Comparison of ENCODE assay signal across 9 cellular contexts in genomic region chr21:35508389-35508888, GRCh38.
DNase-seq lines count a peak whose midpoint lies in the region; ATAC-seq, FAIRE-seq and TF ChIP-seq lines count a peak whose summit lies in the region.
"Had no signal": no experiment of that assay in that cellular context is flagged by ENCODE, and none has a peak within 500 bp of the region (broad histone marks: within the 10 kb centered on the region; RNA-seq: fewer than 3 reads in every experiment).

No MANE protein-coding gene starts in this region.

- DNase-seq in CD14-positive monocyte (ENCODE audit: low spot score) (peak; percentile 87), KG1 (lab: John Stamatoyannopoulos, UW) (peak; percentile 72), kidney tubule cell (ENCODE audit: low spot score) (peak; percentile 20), urothelium cell line (ENCODE audit: low spot score) (peak; percentile 9)
- no peak for DNase-seq in stimulated activated CD4-positive, alpha-beta T cell treated with anti-CD3 and anti-CD28 coated beads, Interleukin-4, amount 100 ng/mL, for 4 hours

- FAIRE-seq in urothelium cell line (lab: Jason Lieb, UNC): no peak

- ATAC-seq in activated T-helper 17 cell treated with anti-CD3 and anti-CD28 coated beads, Interleukin-2, amount 50 U/mL, for 72 hours (replicated peaks): peak; percentile 18
- ATAC-seq in HG03108 (IDR thresholded peaks at IDR 0.05; ENCODE audit: unreplicated experiment): no peak
- no peak for ATAC-seq in GM19324 (IDR thresholded peaks at IDR 0.05; ENCODE audit: low FRiP score, unreplicated experiment)

- intact Hi-C loops in CD14-positive monocyte (cut with micrococcal nuclease): loop anchor here in 1 of 2 donors (5.0 kb wide), 1 partner anchor 621 kb away; no protein-coding TSS in a partner anchor

- H3K36me3 Mint-ChIP-seq in CD14-positive monocyte: no peaks in the 10 kb centered on the region
- no peaks in the 10 kb centered on the region for H3K36me3 Mint-ChIP-seq in activated T-helper 17 cell treated with anti-CD3 and anti-CD28 coated beads, Interleukin-2, amount 50 U/mL, for 72 hours (ENCODE audit: low read depth)
- H3K36me3 Mint-ChIP-seq: brain had no signal

- H3K27ac Mint-ChIP-seq in CD14-positive monocyte: peak overlapping the region; percentile 94 to 99 (median 96)
- H3K27ac Mint-ChIP-seq in activated T-helper 17 cell treated with anti-CD3 and anti-CD28 coated beads, Interleukin-2, amount 50 U/mL, for 72 hours: no peak overlapping the region
- H3K27ac Mint-ChIP-seq: brain had no signal

- TF ChIP-seq CTCF in CD14-positive monocyte (IDR thresholded peaks at IDR 0.05): peak; percentile 63

- peaks cover 40% of the 10 kb centered on the region for H3K4me1 Mint-ChIP-seq in CD14-positive monocyte
- peaks cover 6% of the 10 kb centered on the region for H3K4me1 Mint-ChIP-seq in activated T-helper 17 cell treated with anti-CD3 and anti-CD28 coated beads, Interleukin-2, amount 50 U/mL, for 72 hours

- peaks cover 0 to 2% (median 0%) of the 10 kb centered on the region in 3 donors for H3K27me3 Mint-ChIP-seq in CD14-positive monocyte (ENCODE audit: low read depth in 3 of 3)
- H3K27me3 Mint-ChIP-seq in activated T-helper 17 cell treated with anti-CD3 and anti-CD28 coated beads, Interleukin-2, amount 50 U/mL, for 72 hours: peaks cover 2% of the 10 kb centered on the region

- H3K4me3 Mint-ChIP-seq in CD14-positive monocyte: peak overlapping the region; percentile 31 to 72
- no peak overlapping the region for H3K4me3 Mint-ChIP-seq in activated T-helper 17 cell treated with anti-CD3 and anti-CD28 coated beads, Interleukin-2, amount 50 U/mL, for 72 hours
- H3K4me3 Mint-ChIP-seq: brain had no signal

- no peaks in the 10 kb centered on the region for H3K9me3 Mint-ChIP-seq in CD14-positive monocyte
- H3K9me3 Mint-ChIP-seq in activated T-helper 17 cell treated with anti-CD3 and anti-CD28 coated beads, Interleukin-2, amount 50 U/mL, for 72 hours: no peaks in the 10 kb centered on the region

Comparison
In these comparisons a context has a peak if more than half of its experiments do, and no peak if none do; other contexts are left out.
1. DNase-seq: peak in CD14-positive monocyte (single experiment), KG1 (single experiment), kidney tubule cell (single experiment) and urothelium cell line (single experiment); none in stimulated activated CD4-positive, alpha-beta T cell treated with anti-CD3 and anti-CD28 coated beads, Interleukin-4, amount 100 ng/mL, for 4 hours (0 of 2).